8 cellular contexts compared by ENCODE assay signal in genomic region chr1:12407050-12407961, GRCh38.
DNase-seq lines count a peak whose midpoint lies in the region; ATAC-seq and TF ChIP-seq lines count a peak whose summit lies in the region.

No MANE protein-coding gene starts in this region.

- H3F3A ChIP-seq in SK-N-SH (replicated peaks; ENCODE audit: insufficient read depth), result no peaks in the 10 kb centered on the region

- peak; percentile 54 for TF ChIP-seq RAD21 in SK-N-SH (IDR thresholded peaks at IDR 0.05; ENCODE audit: low read length)

- POLR2A ChIA-PET in SK-N-SH (lab: Yijun Ruan, JAX), result no interaction called here

- ATAC-seq in HG02610 (IDR thresholded peaks at IDR 0.05; ENCODE audit: unreplicated experiment), result no peak
- ATAC-seq in HG03280 (IDR thresholded peaks at IDR 0.05; ENCODE audit: unreplicated experiment), result no peak

- no peaks in the 10 kb centered on the region for H3K9me3 ChIP-seq in SK-N-SH

- peaks cover 31% of the 10 kb centered on the region for H3K36me3 Mint-ChIP-seq in endothelial cell (ENCODE audit: low read depth, unreplicated experiment)

- H3K27me3 Mint-ChIP-seq in endothelial cell (ENCODE audit: unreplicated experiment), result peaks cover 1% of the 10 kb centered on the region

- H3K27ac ChIP-seq in SK-N-SH (ENCODE audit: low read depth in 2 of 2, low read length in 1 of 2), result peak overlapping the region in 1 of 2 experiments; percentile 39; a peak in 2 of 4 replicates

- TF ChIP-seq CTCF in SK-N-SH (IDR thresholded peaks at IDR 0.05), result peak; percentile 45
- TF ChIP-seq CTCF in fibroblast of pulmonary artery (IDR thresholded peaks at IDR 0.05; ENCODE audit: low read length, missing control alignments), result peak; percentile 47
- no peak for TF ChIP-seq CTCF in endothelial cell (IDR thresholded peaks at IDR 0.05; ENCODE audit: unreplicated experiment)

- no peak overlapping the region for H3K27ac Mint-ChIP-seq in endothelial cell (ENCODE audit: unreplicated experiment)

- WGBS in SK-N-SH (ENCODE audit: low lambda C conversion rate), result 81% methylated on average over 8 of the region's 8 CpGs

- H3K4me3 Mint-ChIP-seq in endothelial cell (ENCODE audit: unreplicated experiment), result no peak overlapping the region

- no peaks in the 10 kb centered on the region for H3K27me3 ChIP-seq in SK-N-SH (ENCODE audit: insufficient read depth)

- no peaks in the 10 kb centered on the region for H4K20me1 ChIP-seq in SK-N-SH (ENCODE audit: insufficient read depth)

- peaks cover 4 to 9% of the 10 kb centered on the region in 2 experiments; a peak in 3 of 4 replicates for H3K4me1 ChIP-seq in SK-N-SH (ENCODE audit: control insufficient read depth in 1 of 2, insufficient read depth in 2 of 2, low read depth in 1 of 2, low read length in 1 of 2)

- no peak overlapping the region for H3K9ac ChIP-seq in SK-N-SH

- no peaks in the 10 kb centered on the region for H3K79me2 ChIP-seq in SK-N-SH (ENCODE audit: insufficient read depth)

- no peak overlapping the region for H3K4me2 ChIP-seq in SK-N-SH

- H3K4me3 ChIP-seq in SK-N-SH (ENCODE audit: low read depth in 2 of 2, low read length in 1 of 2) (no peak overlapping the region), fibroblast of pulmonary artery (replicated peaks; ENCODE audit: low read depth, low read length) (no peak overlapping the region)

- CTCF ChIA-PET in SK-N-SH (lab: Yijun Ruan, JAX), result interaction anchor here (0.6 to 2.2 kb wide), 5 partner anchors 31 to 251 kb away, joined by 3 to 6 read pairs (median 3); no protein-coding TSS in a partner anchor

- peaks cover 40 to 43% of the 10 kb centered on the region in 2 experiments for H3K36me3 ChIP-seq in SK-N-SH (replicated peaks in 1 of 2; ENCODE audit: control insufficient read depth in 1 of 2, insufficient read depth in 2 of 2, low read length in 1 of 2)

- DNase-seq in DMS53 (lab: John Stamatoyannopoulos, UW) (peak; percentile 42), DMS53 treated with DMSO at 0.1 percent for 48 hours (lab: John Stamatoyannopoulos, UW; ENCODE audit: unreplicated experiment) (no peak), SK-N-SH (peak; percentile 12), fibroblast of pulmonary artery (ENCODE audit: low read depth) (peak; percentile 67), pons (ENCODE audit: low spot score) (peak; percentile 67), endothelial cell (ENCODE audit: low spot score) (no peak)

- H2AFZ ChIP-seq in SK-N-SH (ENCODE audit: low read depth), result no peak overlapping the region

- peaks cover 3% of the 10 kb centered on the region for H3K4me1 Mint-ChIP-seq in endothelial cell (ENCODE audit: unreplicated experiment)

- TF ChIP-seq EP300 in SK-N-SH (IDR thresholded peaks at IDR 0.05; ENCODE audit: borderline replicate concordance in 1 of 2, low read depth in 1 of 2, low read length in 1 of 2), result no peak

- H3K9me3 Mint-ChIP-seq in endothelial cell (ENCODE audit: unreplicated experiment), result no peaks in the 10 kb centered on the region

- no peaks in the 10 kb centered on the region for H3K9me2 ChIP-seq in SK-N-SH

TF ChIP-seq in SK-N-SH, 30 proteins besides CTCF, POLR2A, EP300 and RAD21:
- no peak for TF ChIP-seq FOXJ3 (CRISPR knock-in tag; IDR thresholded peaks at IDR 0.05)
- TF ChIP-seq SMC3 (IDR thresholded peaks at IDR 0.05; ENCODE audit: low read depth, low read length), result peak; percentile 50

Comparison
In these comparisons a context has a peak if more than half of its experiments do, and no peak if none do; other contexts are left out.
1. DNase-seq: peak in DMS53 (single experiment), SK-N-SH (single experiment), fibroblast of pulmonary artery (single experiment) and pons (single experiment); none in DMS53 treated with DMSO at 0.1 percent for 48 hours (single experiment) and endothelial cell (single experiment).